ENCODE assay signal across 9 cellular contexts in genomic region chr7:28984631-28985030, GRCh38. TPM values are rescaled to one million over a fixed set of nuclear protein-coding genes. Genes with fewer than 3 reads are reported as not detected.
DNase-seq lines count a peak whose midpoint lies in the region; ATAC-seq and TF ChIP-seq lines count a peak whose summit lies in the region.
"Had no signal": no experiment of that assay in that cellular context is flagged by ENCODE, and none has a peak within 500 bp of the region (broad histone marks: within the 10 kb centered on the region; RNA-seq: fewer than 3 reads in every experiment).

No MANE protein-coding gene starts in this region.

- H3K36me3 ChIP-seq in adipocyte (ENCODE audit: control insufficient read depth, insufficient read depth, low read length, severe bottlenecking) (no peaks in the 10 kb centered on the region), hepatocyte (replicated peaks; ENCODE audit: insufficient read depth, low read depth) (no peaks in the 10 kb centered on the region), thyroid gland (no peaks in the 10 kb centered on the region)
- H3K36me3 ChIP-seq: tibial artery had no signal

- no peak overlapping the region for H3K4me2 ChIP-seq in hepatocyte

- no peak for TF ChIP-seq CTCF in hepatocyte (IDR thresholded peaks at IDR 0.05; ENCODE audit: poor library complexity)
- no peak for TF ChIP-seq CTCF in thyroid gland (IDR thresholded peaks at IDR 0.05)

- peaks cover 67% of the 10 kb centered on the region for H3K4me1 ChIP-seq in adipocyte (ENCODE audit: control insufficient read depth, insufficient read depth, low read length)
- peaks cover 13% of the 10 kb centered on the region for H3K4me1 ChIP-seq in hepatocyte (ENCODE audit: insufficient read depth)
- peaks cover 5 to 22% of the 10 kb centered on the region in 2 donors for H3K4me1 ChIP-seq in thyroid gland

- no peak overlapping the region for H2AFZ ChIP-seq in hepatocyte

- H3K9ac ChIP-seq in adipocyte (ENCODE audit: low read length): no peak overlapping the region

- DNase-seq in NCI-H2029 (lab: John Stamatoyannopoulos, UW): peak; percentile 2
- DNase-seq in NCI-H2029 treated with DMSO at 0.1 percent for 48 hours (lab: John Stamatoyannopoulos, UW): no peak
- peak; percentile 93 for DNase-seq in adipocyte (ENCODE audit: low read depth)
- DNase-seq in hepatocyte (ENCODE audit: low spot score): peak; percentile 60
- peak; percentile 58 to 67 for DNase-seq in thyroid gland
- no peak for DNase-seq in NCI-H1930 (lab: John Stamatoyannopoulos, UW)

- no peaks in the 10 kb centered on the region for H3K79me2 ChIP-seq in hepatocyte

- no peaks in the 10 kb centered on the region for H4K20me1 ChIP-seq in hepatocyte (ENCODE audit: insufficient read depth, poor library complexity, severe bottlenecking)

- H3K9me2 ChIP-seq in hepatocyte (replicated peaks; ENCODE audit: insufficient read depth): no peaks in the 10 kb centered on the region

- ATAC-seq in GM21423 (IDR thresholded peaks at IDR 0.05; ENCODE audit: unreplicated experiment): no peak
- no peak for ATAC-seq in GM21367 (IDR thresholded peaks at IDR 0.05; ENCODE audit: unreplicated experiment)

- intact Hi-C loops in thyroid gland (cut with DNase I): no loop called here

- H3K9me3 ChIP-seq in adipocyte (ENCODE audit: control insufficient read depth, low read length) (peaks cover under 1% of the 10 kb centered on the region), hepatocyte (ENCODE audit: low read depth) (no peaks in the 10 kb centered on the region), thyroid gland (no peaks in the 10 kb centered on the region)
- H3K9me3 ChIP-seq: tibial artery had no signal

- TF ChIP-seq POLR2A in thyroid gland (IDR thresholded peaks at IDR 0.05): no peak

- H3K27me3 ChIP-seq in adipocyte (replicated peaks; ENCODE audit: control insufficient read depth, insufficient read depth, low read length) (no peaks in the 10 kb centered on the region), hepatocyte (no peaks in the 10 kb centered on the region), thyroid gland (no peaks in the 10 kb centered on the region)
- H3K27me3 ChIP-seq: tibial artery had no signal

- H3K27ac ChIP-seq in hepatocyte (peak overlapping the region; percentile 22), thyroid gland (no peak overlapping the region)

- WGBS in hepatocyte (ENCODE audit: low lambda C conversion rate, missing lambda C conversion rate): 42% methylated on average over 4 of the region's 4 CpGs
- WGBS in thyroid gland, 2 donors: 48% methylated on average over 4 of the region's 4 CpGs

- H3K4me3 ChIP-seq in adipocyte (ENCODE audit: low read length) (no peak overlapping the region), hepatocyte (no peak overlapping the region), thyroid gland (replicated peaks in 1 of 3) (no peak overlapping the region)
- H3K4me3 ChIP-seq: tibial artery had no signal

RNA-seq across cellular contexts. Expression of gene TRIL, which starts 26.5 kb away (rescaled TPM):
- total RNA-seq in hepatocyte (3.0 and 4.6 TPM in 2 replicates), thyroid gland (10 to 100 TPM in 1 of 4 donors, 1 to 10 TPM in 3; 3.3 to 11.0 (median 9.7) TPM)
- polyA plus RNA-seq in hepatocyte: 1.2 and 2.5 TPM in 2 replicates

Comparison
In these comparisons a context has a peak if more than half of its experiments do, and no peak if none do; other contexts are left out.
1. DNase-seq: peak in NCI-H2029 (single experiment), adipocyte (single experiment), hepatocyte (single experiment) and thyroid gland (2 of 2); none in NCI-H2029 treated with DMSO at 0.1 percent for 48 hours (single experiment) and NCI-H1930 (0 of 2).